8 cellular contexts compared by ENCODE assay signal in the genomic region with DNA sequence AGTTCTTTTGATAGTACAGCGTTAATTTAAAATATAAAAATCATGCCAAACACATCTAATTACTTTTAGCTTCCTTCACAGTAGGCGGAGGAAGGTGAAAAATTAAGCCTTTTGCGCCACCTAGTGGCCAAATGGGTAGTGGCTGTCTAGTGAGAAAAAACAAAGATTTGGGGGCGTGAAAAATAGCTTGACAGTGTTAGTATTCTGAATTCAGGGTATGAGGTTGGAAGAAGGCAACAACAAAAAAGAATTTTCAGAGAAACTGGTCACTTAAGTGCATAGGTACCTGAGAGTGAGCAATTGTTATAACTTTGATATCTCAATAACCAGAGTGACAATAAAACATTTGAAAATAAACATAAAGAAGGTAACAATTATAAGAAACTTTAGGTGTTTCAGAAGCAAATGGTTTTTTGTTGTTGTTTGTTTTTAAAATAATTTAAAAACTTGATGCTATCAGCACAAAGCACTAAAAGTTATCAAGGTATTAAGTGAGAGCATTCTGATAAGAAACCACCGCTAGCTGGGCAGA. TPM values are rescaled to one million over a fixed set of nuclear protein-coding genes. Genes with fewer than 3 reads are reported as not detected.
A peak's percentile ranks its signal among the peaks of the same experiment; 100 is the strongest.
DNase-seq lines count a peak whose midpoint lies in the region; ATAC-seq and TF ChIP-seq lines count a peak whose summit lies in the region.

No MANE protein-coding gene starts in this region.

- no peak overlapping the region for H3K9ac ChIP-seq in smooth muscle cell (ENCODE audit: low read depth)

- DNase-seq in GM12865 (ENCODE audit: low read depth): peak; percentile 88
- peak; percentile 48 for DNase-seq in NCI-H1092 (lab: John Stamatoyannopoulos, UW)
- peak; percentile 61 for DNase-seq in T-helper 22 cell (ENCODE audit: low read depth)
- DNase-seq in anterior cingulate cortex (lab: John Stamatoyannopoulos, UW): peak in 49 of 58 donors; percentile 1 to 86 (median 46)
- DNase-seq in hepatic stellate cell (ENCODE audit: low spot score): peak; percentile 35
- peak; percentile 27 for DNase-seq in smooth muscle cell (lab: John Stamatoyannopoulos, UW; ENCODE audit: unreplicated experiment)
- DNase-seq in 8988T: no peak

- no peak for ATAC-seq in HG03196 (IDR thresholded peaks at IDR 0.05; ENCODE audit: unreplicated experiment)

- no peaks in the 10 kb centered on the region for H4K20me1 ChIP-seq in smooth muscle cell (ENCODE audit: low read depth)

- no peaks in the 10 kb centered on the region for H3K9me3 ChIP-seq in smooth muscle cell (replicated peaks; ENCODE audit: low read depth)

- H2AFZ ChIP-seq in smooth muscle cell (ENCODE audit: low read depth): no peak overlapping the region

- peaks cover 77% of the 10 kb centered on the region for H3K27me3 ChIP-seq in smooth muscle cell (ENCODE audit: low read depth)

- no peaks in the 10 kb centered on the region for H3F3A ChIP-seq in smooth muscle cell (ENCODE audit: low read depth)

- peak; percentile 70 for TF ChIP-seq CTCF in GM12865 (IDR thresholded peaks at IDR 0.05; ENCODE audit: insufficient read depth, low read depth, low read length, missing control alignments)
- peak; percentile 95 for TF ChIP-seq CTCF in smooth muscle cell (IDR thresholded peaks at IDR 0.05; ENCODE audit: borderline replicate concordance, insufficient read depth, poor library complexity, severe bottlenecking)

- H3K36me3 ChIP-seq in smooth muscle cell (ENCODE audit: low read depth): no peaks in the 10 kb centered on the region

- H3K27ac ChIP-seq in smooth muscle cell (ENCODE audit: low read depth): no peak overlapping the region

- no peaks in the 10 kb centered on the region for H3K4me1 ChIP-seq in smooth muscle cell (ENCODE audit: low read depth)

- H3K4me3 ChIP-seq in GM12865 (ENCODE audit: low read depth, low read length): no peak overlapping the region
- H3K4me3 ChIP-seq in smooth muscle cell: no peak overlapping the region

- 19% methylated on average over 5 of the region's 5 CpGs for WGBS in smooth muscle cell (ENCODE audit: low lambda C conversion rate)

- no peaks in the 10 kb centered on the region for H3K79me2 ChIP-seq in smooth muscle cell (ENCODE audit: low read depth)

- H3K4me2 ChIP-seq in smooth muscle cell: no peak overlapping the region

RNA-seq across cellular contexts. Expression of gene PSMB9, which starts 14.3 kb away (rescaled TPM):
- 0.63 TPM in 1 of 2 replicates, not detected in the other for total RNA-seq in smooth muscle cell
- polyA plus RNA-seq in smooth muscle cell: 1.7 and 2.2 TPM in 2 replicates

RNA-seq across cellular contexts. Expression of gene TAP1, which starts 14.8 kb away (rescaled TPM):
- 11.2 and 13.7 TPM in 2 replicates for total RNA-seq in smooth muscle cell
- polyA plus RNA-seq in smooth muscle cell: 18.4 and 22.4 TPM in 2 replicates

RNA-seq across cellular contexts. Expression of gene PSMB8, which starts 24.5 kb away (rescaled TPM):
- 5.0 and 10.2 TPM in 2 replicates for total RNA-seq in smooth muscle cell
- 16.7 and 22.2 TPM in 2 replicates for polyA plus RNA-seq in smooth muscle cell

RNA-seq across cellular contexts. Expression of gene TAP2, which starts 29.8 kb away (rescaled TPM):
- 5.3 and 6.1 TPM in 2 replicates for total RNA-seq in smooth muscle cell
- polyA plus RNA-seq in smooth muscle cell: 0.40 and 1.5 TPM in 2 replicates

RNA-seq across cellular contexts. Expression of gene HLA-DOB, which starts 51.5 kb away (rescaled TPM):
- total RNA-seq in smooth muscle cell: 0.09 and 1.4 TPM in 2 replicates
- polyA plus RNA-seq in smooth muscle cell: not detected in 2 replicates
